Comparison of ENCODE assay signal across 8 cellular contexts in genomic region chr4:147590249-147590920, GRCh38. TPM values are rescaled to one million over a fixed set of nuclear protein-coding genes. Genes with fewer than 3 reads are reported as not detected.
DNase-seq lines count a peak whose midpoint lies in the region; ATAC-seq, FAIRE-seq and TF ChIP-seq lines count a peak whose summit lies in the region.

No MANE protein-coding gene starts in this region.

- no peaks in the 10 kb centered on the region for H3K9me3 ChIP-seq in SU-DHL-6 (ENCODE audit: insufficient read depth, low read length)
- no peaks in the 10 kb centered on the region for H3K9me3 ChIP-seq in mammary epithelial cell (replicated peaks; ENCODE audit: insufficient read depth, low read length)
- no peaks in the 10 kb centered on the region for H3K9me3 ChIP-seq in kidney (ENCODE audit: control insufficient read depth in 1 of 2, low read length in 2 of 2)

- no peaks in the 10 kb centered on the region for H3K4me1 ChIP-seq in mammary epithelial cell (ENCODE audit: insufficient read depth, low read length)
- peaks cover 0 to 4% of the 10 kb centered on the region in 2 donors for H3K4me1 ChIP-seq in kidney (ENCODE audit: control insufficient read depth in 1 of 2, insufficient read depth in 1 of 2, low read depth in 1 of 2, low read length in 2 of 2)

- H3K27ac ChIP-seq in SU-DHL-6 (ENCODE audit: low read depth, low read length) (no peak overlapping the region), mammary epithelial cell (ENCODE audit: insufficient read depth, low read depth, low read length) (peak overlapping the region; percentile 29), kidney (ENCODE audit: low read depth in 2 of 2, low read length in 2 of 2) (no peak overlapping the region)

- peak; percentile 71 for TF ChIP-seq CTCF in BJ (IDR thresholded peaks at IDR 0.05; ENCODE audit: insufficient read depth, low read depth, low read length)
- peak; percentile 68 for TF ChIP-seq CTCF in LNCAP (IDR thresholded peaks at IDR 0.05)
- peak; percentile 78 for TF ChIP-seq CTCF in SU-DHL-6 (IDR thresholded peaks at IDR 0.05; ENCODE audit: insufficient read depth, low read length, poor library complexity, severe bottlenecking)
- peak; percentile 75 to 80 for TF ChIP-seq CTCF in mammary epithelial cell (conservative IDR thresholded peaks at IDR 0.05 in 1 of 2, IDR thresholded peaks at IDR 0.05 in 1 of 2; ENCODE audit: extremely low read depth in 1 of 2, insufficient read depth in 1 of 2, low read depth in 1 of 2, low read length in 2 of 2)
- TF ChIP-seq CTCF in kidney (IDR thresholded peaks at IDR 0.05; ENCODE audit: borderline replicate concordance, extremely low read depth, insufficient read depth), result peak; percentile 74

- FAIRE-seq in kidney (lab: Jason Lieb, UNC), result peak; percentile 94

- CTCF ChIA-PET in BJ (lab: Yijun Ruan, JAX) (interaction anchor here (0.6 to 3.1 kb wide), 26 partner anchors 8 to 1264 kb away, joined by 3 to 35 read pairs (median 4); no protein-coding TSS in a partner anchor), mammary epithelial cell (lab: Charles Lee; ENCODE audit: low non-redundant PET) (interaction anchor here (0.6 to 1.2 kb wide), 5 partner anchors 71 to 596 kb away, joined by 3 to 8 read pairs (median 5); no protein-coding TSS in a partner anchor)

- H3K4me2 ChIP-seq in SU-DHL-6 (ENCODE audit: low read depth, low read length, poor library complexity, severe bottlenecking) (no peak overlapping the region), mammary epithelial cell (ENCODE audit: insufficient read depth, low read depth, low read length) (no peak overlapping the region)

- H4K20me1 ChIP-seq in SU-DHL-6 (ENCODE audit: low read depth, low read length) (no peaks in the 10 kb centered on the region), mammary epithelial cell (ENCODE audit: insufficient read depth, low read length) (no peaks in the 10 kb centered on the region)

- WGBS in mammary epithelial cell (ENCODE audit: low coverage, missing lambda C conversion rate), result 45% methylated on average over 8 of the region's 12 CpGs

- in situ Hi-C loops in mammary epithelial cell (cut with MboI; ENCODE audit: low sequenced_read_pairs in 2 of 2), result loop anchor here in 1 of 2 donors (25.0 kb wide), 1 partner anchor 428 kb away; no protein-coding TSS in a partner anchor

- intact Hi-C loops in mammary epithelial cell (cut with micrococcal nuclease) (loop anchor here (1.0 to 2.0 kb wide), 5 partner anchors 72 to 571 kb away; no protein-coding TSS in a partner anchor), kidney (cut with DNase I) (no loop called here)

- no peaks in the 10 kb centered on the region for H3F3A ChIP-seq in SU-DHL-6 (ENCODE audit: insufficient read depth)

- H3K9ac ChIP-seq in SU-DHL-6 (ENCODE audit: low read length) (no peak overlapping the region), mammary epithelial cell (ENCODE audit: insufficient read depth, low read length) (no peak overlapping the region), kidney (ENCODE audit: low read length in 2 of 2) (no peak overlapping the region)

- no peak for ATAC-seq in GM19324 (IDR thresholded peaks at IDR 0.05; ENCODE audit: low FRiP score, unreplicated experiment)

- H3K4me3 ChIP-seq in BJ (ENCODE audit: low read depth, low read length) (no peak overlapping the region), SU-DHL-6 (ENCODE audit: insufficient read depth, low read length, poor library complexity, severe bottlenecking) (no peak overlapping the region), mammary epithelial cell (replicated peaks in 1 of 3; ENCODE audit: insufficient read depth in 1 of 3, low read depth in 2 of 3, low read length in 3 of 3) (peak overlapping the region in 2 of 3 experiments; percentile 6 to 27), kidney (ENCODE audit: low read length in 2 of 2) (peak overlapping the region in 1 of 2 donors; percentile 10)

- H3K36me3 ChIP-seq in BJ (ENCODE audit: control insufficient read depth, insufficient read depth, low read length) (no peaks in the 10 kb centered on the region), SU-DHL-6 (ENCODE audit: low read length) (no peaks in the 10 kb centered on the region), mammary epithelial cell (ENCODE audit: insufficient read depth, low read length) (no peaks in the 10 kb centered on the region), kidney (ENCODE audit: control insufficient read depth in 1 of 2, insufficient read depth in 2 of 2, low read length in 2 of 2) (no peaks in the 10 kb centered on the region)

- H3K79me2 ChIP-seq in SU-DHL-6 (ENCODE audit: insufficient read depth, low read length) (no peaks in the 10 kb centered on the region), mammary epithelial cell (ENCODE audit: insufficient read depth, low read length) (no peaks in the 10 kb centered on the region)

- H3K27me3 ChIP-seq in BJ (ENCODE audit: control insufficient read depth, insufficient read depth, low read length) (no peaks in the 10 kb centered on the region), SU-DHL-6 (ENCODE audit: low read length) (no peaks in the 10 kb centered on the region), mammary epithelial cell (ENCODE audit: insufficient read depth, low read length) (no peaks in the 10 kb centered on the region)

- H2AFZ ChIP-seq in SU-DHL-6 (ENCODE audit: low read depth, low read length, severe bottlenecking) (no peak overlapping the region), mammary epithelial cell (ENCODE audit: low read depth, low read length) (no peak overlapping the region)

- dilution Hi-C loops in mammary epithelial cell (cut with HindIII; ENCODE audit: low sequenced_read_pairs), result no loop called here

- BruUV-seq in mammary epithelial cell (replicated peaks; lab: Mats Ljungman, UMichigan), result no TSS peak

- no peaks in the 10 kb centered on the region for H3K9me2 ChIP-seq in SU-DHL-6 (replicated peaks; ENCODE audit: insufficient read depth, low read length)

- POLR2A ChIA-PET in BJ (lab: Charles Lee), result no interaction called here

- DNase-seq in BJ (ENCODE audit: low read depth), result no peak
- DNase-seq in GM19238 (ENCODE audit: insufficient read length, low spot score), result peak; percentile 13
- peak; percentile 34 for DNase-seq in mammary epithelial cell
- no peak for DNase-seq in kidney
- DNase-seq in stimulated activated CD4-positive, alpha-beta T cell treated with anti-CD3 and anti-CD28 coated beads, Interleukin-4, amount 100 ng/mL, for 24 hours, result peak; percentile 36

RNA-seq across cellular contexts. Expression of gene TMEM184C, which starts 26.8 kb away (rescaled TPM):
- polyA plus RNA-seq in BJ (2011; rRNA removed), result 27.1 and 35.1 TPM in 2 replicates
- 23.3 and 25.6 TPM in 2 replicates for polyA minus RNA-seq in BJ (2011; rRNA and poly(A)+ RNA removed)
- 10 to 100 TPM; 33.9 to 53.5 TPM for total RNA-seq in mammary epithelial cell
- 12.7 TPM for polyA plus RNA-seq in mammary epithelial cell
- polyA minus RNA-seq in mammary epithelial cell, result 20.8 TPM
- total RNA-seq in kidney, result 33.7 TPM
- 16.2 TPM for polyA plus RNA-seq in kidney (ENCODE audit: insufficient read depth, low read depth, low replicate concordance)

Comparison
In these comparisons a context has a peak if more than half of its experiments do, and no peak if none do; other contexts are left out.
1. DNase-seq: peak in GM19238 (single experiment), mammary epithelial cell (single experiment) and stimulated activated CD4-positive, alpha-beta T cell treated with anti-CD3 and anti-CD28 coated beads, Interleukin-4, amount 100 ng/mL, for 24 hours (single experiment); none in BJ (single experiment) and kidney (single experiment).
2. H3K4me3 ChIP-seq: peak in mammary epithelial cell (2 of 3); none in BJ (single experiment) and SU-DHL-6 (single experiment).
3. Peak in every context shown above with its lines, with median percentiles within 50 percentile points of each other: CTCF ChIP-seq.